In genomic region chr9:37591775-37592107, GRCh38 we compare ENCODE assay signal across 8 cellular contexts. TPM values are rescaled to one million over a fixed set of nuclear protein-coding genes. Genes with fewer than 3 reads are reported as not detected.
DNase-seq lines count a peak whose midpoint lies in the region; ATAC-seq, FAIRE-seq and TF ChIP-seq lines count a peak whose summit lies in the region.

No MANE protein-coding gene starts in this region.

- H3K56ac ChIP-seq in mesendoderm (ENCODE audit: low read length) = peak overlapping the region; percentile 99

- peak overlapping the region; percentile 81 to 82 for H3K27ac ChIP-seq in right atrium auricular region
- H3K27ac ChIP-seq in ascending aorta = peak overlapping the region; percentile 67 to 77
- no peak overlapping the region for H3K27ac ChIP-seq in mesendoderm (ENCODE audit: low read depth, low read length)

- H3K4me1 ChIP-seq in right atrium auricular region (peaks cover 0 to 32% of the 10 kb centered on the region in 2 donors), ascending aorta (peaks cover 5 to 9% of the 10 kb centered on the region in 2 donors), mesendoderm (ENCODE audit: control insufficient read depth, low read depth, low read length) (no peaks in the 10 kb centered on the region)

- H3K9me3 ChIP-seq in right atrium auricular region (no peaks in the 10 kb centered on the region), ascending aorta (no peaks in the 10 kb centered on the region)

- WGBS in mesendoderm (ENCODE audit: extremely low coverage, insufficient coverage, low lambda C conversion rate) = no CpG with 5 or more reads among the region's 13 CpGs

- H2BK5ac ChIP-seq in mesendoderm (ENCODE audit: low read length) = no peak overlapping the region

- H2AK5ac ChIP-seq in mesendoderm (ENCODE audit: low read length) = no peak overlapping the region

- H3K4me2 ChIP-seq in mesendoderm (ENCODE audit: low read length) = peak overlapping the region; percentile 84

- intact Hi-C loops in left ventricle myocardium superior (cut with micrococcal nuclease) = no loop called here
- intact Hi-C loops in ascending aorta (cut with DNase I) = loop anchor here (2.0 to 10.0 kb wide), 4 partner anchors 15 to 311 kb away; partner anchors contain the start of genes EXOSC3, FBXO10, POLR1E and SLC25A51

- no peak overlapping the region for H3K23ac ChIP-seq in mesendoderm (ENCODE audit: low read length)

- H3K4me3 ChIP-seq in right atrium auricular region (peak overlapping the region; percentile 77 to 89), ascending aorta (peak overlapping the region; percentile 83 to 90), mesendoderm (ENCODE audit: low read length) (peak overlapping the region; percentile 77)

- TF ChIP-seq CTCF in right atrium auricular region (IDR thresholded peaks at IDR 0.05) = no peak
- TF ChIP-seq CTCF in ascending aorta (IDR thresholded peaks at IDR 0.05) = no peak

- no peak overlapping the region for H4K5ac ChIP-seq in mesendoderm (ENCODE audit: low read length)

- H3K79me1 ChIP-seq in mesendoderm (ENCODE audit: low read length) = peaks cover 4% of the 10 kb centered on the region

- no peak overlapping the region for H3K4ac ChIP-seq in mesendoderm (ENCODE audit: low read depth, low read length)

- H3K36me3 ChIP-seq in right atrium auricular region (peaks cover 12% of the 10 kb centered on the region), ascending aorta (peaks cover 15 to 17% of the 10 kb centered on the region in 2 donors), mesendoderm (ENCODE audit: control insufficient read depth, insufficient read depth, low read length) (peaks cover 2% of the 10 kb centered on the region)

- H4K8ac ChIP-seq in mesendoderm (ENCODE audit: low read depth, low read length) = no peak overlapping the region

- no peak overlapping the region for H2BK15ac ChIP-seq in mesendoderm (replicated peaks; ENCODE audit: low read depth)

- H3K27me3 ChIP-seq in right atrium auricular region (no peaks in the 10 kb centered on the region), ascending aorta (no peaks in the 10 kb centered on the region), mesendoderm (ENCODE audit: insufficient read depth, low read length, poor library complexity) (no peaks in the 10 kb centered on the region)

- H2BK120ac ChIP-seq in mesendoderm (ENCODE audit: low read depth, low read length) = no peak overlapping the region

- peak overlapping the region; percentile 97 for H3K9ac ChIP-seq in mesendoderm (ENCODE audit: low read length)

- ATAC-seq in left ventricle myocardium superior = no peak

- DNase-seq in right atrium auricular region (ENCODE audit: low spot score) (no peak), left ventricle myocardium superior (no peak), ascending aorta (ENCODE audit: low spot score in 2 of 2) (no peak), mesendoderm (peak; percentile 7), frontal cortex (ENCODE audit: low spot score in 2 of 2) (no peak), hippocampal formation (lab: John Stamatoyannopoulos, UW) (no peak), anterior cingulate cortex (lab: John Stamatoyannopoulos, UW) (no peak)
- DNase-seq in stimulated activated naive CD4-positive, alpha-beta T cell treated with Interleukin-2 at 50 U/mL for 16 hours (lab: John Stamatoyannopoulos, UW) = no peak

- FAIRE-seq in frontal cortex (lab: Jason Lieb, UNC) = no peak

- H3K79me2 ChIP-seq in mesendoderm (ENCODE audit: control insufficient read depth, insufficient read depth, low read length) = peaks cover 29% of the 10 kb centered on the region

- H3K18ac ChIP-seq in mesendoderm (ENCODE audit: low read length) = no peak overlapping the region

RNA-seq across cellular contexts. Expression of gene TOMM5, which starts 0.7 kb away (rescaled TPM):
- total RNA-seq in right atrium auricular region = 10 to 100 TPM; 45.5 to 63.9 TPM
- 60.7 TPM for total RNA-seq in left ventricle myocardium superior
- total RNA-seq in ascending aorta = 64.5 TPM
- polyA plus RNA-seq in mesendoderm (2013, experiment 1 of 2) = 311 TPM
- 314 TPM for polyA plus RNA-seq in mesendoderm (2013, experiment 2 of 2)
- 75.0 TPM for total RNA-seq in frontal cortex

RNA-seq across cellular contexts. Expression of gene FBXO10, which starts 15.6 kb away (rescaled TPM):
- 1 to 10 TPM; 5.5 to 5.7 TPM for total RNA-seq in right atrium auricular region
- 8.3 TPM for total RNA-seq in left ventricle myocardium superior
- 8.2 TPM for total RNA-seq in ascending aorta
- 5.3 TPM for polyA plus RNA-seq in mesendoderm (2013, experiment 1 of 2)
- polyA plus RNA-seq in mesendoderm (2013, experiment 2 of 2) = 5.3 TPM
- total RNA-seq in frontal cortex = 8.6 TPM

RNA-seq across cellular contexts. Expression of gene FRMPD1, which starts 59.0 kb away (rescaled TPM):
- under 1 TPM; 0.31 to 0.82 TPM for total RNA-seq in right atrium auricular region
- total RNA-seq in left ventricle myocardium superior = 1.8 TPM
- not detected for total RNA-seq in ascending aorta
- polyA plus RNA-seq in mesendoderm (2013, experiment 1 of 2) = 0.03 TPM
- polyA plus RNA-seq in mesendoderm (2013, experiment 2 of 2) = 0.07 TPM
- total RNA-seq in frontal cortex = 0.41 TPM
